1 cellular context compared by ENCODE assay signal in the genomic region with DNA sequence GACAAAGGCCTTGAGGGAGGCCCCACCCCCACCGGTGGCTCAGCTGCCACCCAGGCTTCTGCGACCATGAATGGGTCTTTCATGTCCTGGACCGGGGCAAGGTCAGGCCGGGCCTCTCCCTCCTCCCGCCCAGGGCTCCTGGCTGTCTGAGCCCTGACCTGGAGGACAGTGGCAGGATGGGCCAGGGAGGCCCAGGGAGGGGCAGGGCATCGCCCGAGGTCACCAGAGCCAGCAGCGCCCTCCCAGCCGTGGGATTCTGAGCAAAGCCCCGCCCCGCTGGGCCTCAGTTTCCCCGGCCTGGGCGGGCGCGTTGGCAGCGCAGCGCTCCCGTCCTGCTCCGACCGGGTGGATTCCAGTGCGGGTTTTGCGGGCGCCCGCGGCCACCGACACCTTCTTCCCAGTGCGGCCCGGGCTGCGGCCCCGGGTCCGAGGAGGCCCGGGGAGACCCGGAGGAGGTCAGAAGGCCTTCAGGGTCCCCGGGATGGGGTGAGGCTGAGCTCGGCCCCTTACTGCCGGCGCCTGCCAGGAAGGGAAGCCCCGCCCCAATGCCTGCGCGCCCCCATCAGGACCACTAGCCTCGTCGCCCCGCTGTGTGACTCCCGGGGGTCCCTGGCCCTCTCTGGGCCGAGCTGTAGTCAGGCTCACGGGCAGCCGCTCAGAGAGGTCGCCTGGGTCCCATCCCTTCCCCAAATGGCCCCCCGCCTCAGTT.
TF ChIP-seq lines count a peak whose summit lies in the region.

No MANE protein-coding gene starts in this region.

TF ChIP-seq in HepG2, 621 proteins besides CTCF, POLR2A, EP300 and RAD21 (continued from another document and continues in another):
- TF ChIP-seq, protein P1, sequence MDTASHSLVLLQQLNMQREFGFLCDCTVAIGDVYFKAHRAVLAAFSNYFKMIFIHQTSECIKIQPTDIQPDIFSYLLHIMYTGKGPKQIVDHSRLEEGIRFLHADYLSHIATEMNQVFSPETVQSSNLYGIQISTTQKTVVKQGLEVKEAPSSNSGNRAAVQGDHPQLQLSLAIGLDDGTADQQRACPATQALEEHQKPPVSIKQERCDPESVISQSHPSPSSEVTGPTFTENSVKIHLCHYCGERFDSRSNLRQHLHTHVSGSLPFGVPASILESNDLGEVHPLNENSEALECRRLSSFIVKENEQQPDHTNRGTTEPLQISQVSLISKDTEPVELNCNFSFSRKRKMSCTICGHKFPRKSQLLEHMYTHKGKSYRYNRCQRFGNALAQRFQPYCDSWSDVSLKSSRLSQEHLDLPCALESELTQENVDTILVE (CRISPR knock-in tag; IDR thresholded peaks at IDR 0.05), result no peak; the same call in 1 of the 2 replicates
- TF ChIP-seq ZNF788 (CRISPR knock-in tag; IDR thresholded peaks at IDR 0.05; ENCODE audit: borderline replicate concordance), result peak; percentile 74; the same call in 1 of the 2 replicates
- TF ChIP-seq ZFP90 (CRISPR knock-in tag; IDR thresholded peaks at IDR 0.05; ENCODE audit: borderline replicate concordance), result peak; percentile 70; the same call in 1 of the 2 replicates
- TF ChIP-seq, protein P2, sequence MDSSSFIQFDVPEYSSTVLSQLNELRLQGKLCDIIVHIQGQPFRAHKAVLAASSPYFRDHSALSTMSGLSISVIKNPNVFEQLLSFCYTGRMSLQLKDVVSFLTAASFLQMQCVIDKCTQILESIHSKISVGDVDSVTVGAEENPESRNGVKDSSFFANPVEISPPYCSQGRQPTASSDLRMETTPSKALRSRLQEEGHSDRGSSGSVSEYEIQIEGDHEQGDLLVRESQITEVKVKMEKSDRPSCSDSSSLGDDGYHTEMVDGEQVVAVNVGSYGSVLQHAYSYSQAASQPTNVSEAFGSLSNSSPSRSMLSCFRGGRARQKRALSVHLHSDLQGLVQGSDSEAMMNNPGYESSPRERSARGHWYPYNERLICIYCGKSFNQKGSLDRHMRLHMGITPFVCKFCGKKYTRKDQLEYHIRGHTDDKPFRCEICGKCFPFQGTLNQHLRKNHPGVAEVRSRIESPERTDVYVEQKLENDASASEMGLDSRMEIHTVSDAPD (CRISPR knock-in tag; IDR thresholded peaks at IDR 0.05), result no peak
- TF ChIP-seq, protein P3, sequence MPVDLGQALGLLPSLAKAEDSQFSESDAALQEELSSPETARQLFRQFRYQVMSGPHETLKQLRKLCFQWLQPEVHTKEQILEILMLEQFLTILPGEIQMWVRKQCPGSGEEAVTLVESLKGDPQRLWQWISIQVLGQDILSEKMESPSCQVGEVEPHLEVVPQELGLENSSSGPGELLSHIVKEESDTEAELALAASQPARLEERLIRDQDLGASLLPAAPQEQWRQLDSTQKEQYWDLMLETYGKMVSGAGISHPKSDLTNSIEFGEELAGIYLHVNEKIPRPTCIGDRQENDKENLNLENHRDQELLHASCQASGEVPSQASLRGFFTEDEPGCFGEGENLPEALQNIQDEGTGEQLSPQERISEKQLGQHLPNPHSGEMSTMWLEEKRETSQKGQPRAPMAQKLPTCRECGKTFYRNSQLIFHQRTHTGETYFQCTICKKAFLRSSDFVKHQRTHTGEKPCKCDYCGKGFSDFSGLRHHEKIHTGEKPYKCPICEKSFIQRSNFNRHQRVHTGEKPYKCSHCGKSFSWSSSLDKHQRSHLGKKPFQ (CRISPR knock-in tag; IDR thresholded peaks at IDR 0.05; ENCODE audit: insufficient replicate concordance), result peak; percentile 42
- 0 out of 2 replicates have a peak, but pooled peaks have one; percentile 43 for TF ChIP-seq GTF3A (CRISPR knock-in tag; conservative IDR thresholded peaks at IDR 0.05)
- TF ChIP-seq CBX2 (IDR thresholded peaks at IDR 0.05; ENCODE audit: low read depth, low read length), result no peak
- TF ChIP-seq CBX2 (CRISPR knock-in tag; IDR thresholded peaks at IDR 0.05; ENCODE audit: low read depth), result no peak
- peak; percentile 29; the same call in 1 of the 2 replicates for TF ChIP-seq NFKBIZ (CRISPR knock-in tag; IDR thresholded peaks at IDR 0.05)
- no peak for TF ChIP-seq FOXP1 (IDR thresholded peaks at IDR 0.05)
- TF ChIP-seq FOXP1 (CRISPR knock-in tag; IDR thresholded peaks at IDR 0.05), result peak; percentile 66
- 0 out of 2 replicates have a peak, but pooled peaks have one; percentile 3 for TF ChIP-seq ZNF446 (CRISPR knock-in tag; IDR thresholded peaks at IDR 0.05)
- TF ChIP-seq CAMTA2 (CRISPR knock-in tag; IDR thresholded peaks at IDR 0.05; ENCODE audit: borderline replicate concordance), result peak; percentile 82; the same call in 1 of the 2 replicates
- no peak for TF ChIP-seq CREB1 (IDR thresholded peaks at IDR 0.05)
- TF ChIP-seq CREB1 (CRISPR knock-in tag; IDR thresholded peaks at IDR 0.05), result no peak
- TF ChIP-seq ZNF564 (CRISPR knock-in tag; IDR thresholded peaks at IDR 0.05), result no peak; the same call in 1 of the 2 replicates
- TF ChIP-seq, protein P4, sequence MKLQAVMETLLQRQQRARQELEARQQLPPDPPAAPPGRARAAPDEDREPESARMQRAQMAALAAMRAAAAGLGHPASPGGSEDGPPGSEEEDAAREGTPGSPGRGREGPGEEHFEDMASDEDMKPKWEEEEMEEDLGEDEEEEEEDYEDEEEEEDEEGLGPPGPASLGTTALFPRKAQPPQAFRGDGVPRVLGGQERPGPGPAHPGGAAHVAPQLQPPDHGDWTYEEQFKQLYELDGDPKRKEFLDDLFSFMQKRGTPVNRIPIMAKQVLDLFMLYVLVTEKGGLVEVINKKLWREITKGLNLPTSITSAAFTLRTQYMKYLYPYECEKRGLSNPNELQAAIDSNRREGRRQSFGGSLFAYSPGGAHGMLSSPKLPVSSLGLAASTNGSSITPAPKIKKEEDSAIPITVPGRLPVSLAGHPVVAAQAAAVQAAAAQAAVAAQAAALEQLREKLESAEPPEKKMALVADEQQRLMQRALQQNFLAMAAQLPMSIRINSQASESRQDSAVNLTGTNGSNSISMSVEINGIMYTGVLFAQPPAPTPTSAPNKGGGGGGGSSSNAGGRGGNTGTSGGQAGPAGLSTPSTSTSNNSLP (IDR thresholded peaks at IDR 0.05; ENCODE audit: low read depth, low read length), result no peak
- TF ChIP-seq HOXA5 (CRISPR knock-in tag; IDR thresholded peaks at IDR 0.05), result 0 out of 2 replicates have a peak, but pooled peaks have one; percentile 58
- TF ChIP-seq, protein P5, sequence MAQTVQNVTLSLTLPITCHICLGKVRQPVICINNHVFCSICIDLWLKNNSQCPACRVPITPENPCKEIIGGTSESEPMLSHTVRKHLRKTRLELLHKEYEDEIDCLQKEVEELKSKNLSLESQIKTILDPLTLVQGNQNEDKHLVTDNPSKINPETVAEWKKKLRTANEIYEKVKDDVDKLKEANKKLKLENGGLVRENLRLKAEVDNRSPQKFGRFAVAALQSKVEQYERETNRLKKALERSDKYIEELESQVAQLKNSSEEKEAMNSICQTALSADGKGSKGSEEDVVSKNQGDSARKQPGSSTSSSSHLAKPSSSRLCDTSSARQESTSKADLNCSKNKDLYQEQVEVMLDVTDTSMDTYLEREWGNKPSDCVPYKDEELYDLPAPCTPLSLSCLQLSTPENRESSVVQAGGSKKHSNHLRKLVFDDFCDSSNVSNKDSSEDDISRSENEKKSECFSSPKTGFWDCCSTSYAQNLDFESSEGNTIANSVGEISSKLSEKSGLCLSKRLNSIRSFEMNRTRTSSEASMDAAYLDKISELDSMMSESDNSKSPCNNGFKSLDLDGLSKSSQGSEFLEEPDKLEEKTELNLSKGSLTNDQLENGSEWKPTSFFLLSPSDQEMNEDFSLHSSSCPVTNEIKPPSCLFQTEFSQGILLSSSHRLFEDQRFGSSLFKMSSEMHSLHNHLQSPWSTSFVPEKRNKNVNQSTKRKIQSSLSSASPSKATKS (CRISPR knock-in tag; IDR thresholded peaks at IDR 0.05), result no peak
- no peak for TF ChIP-seq ZBTB8A (CRISPR knock-in tag; IDR thresholded peaks at IDR 0.05; ENCODE audit: borderline replicate concordance, low read depth)
- TF ChIP-seq, protein P6, sequence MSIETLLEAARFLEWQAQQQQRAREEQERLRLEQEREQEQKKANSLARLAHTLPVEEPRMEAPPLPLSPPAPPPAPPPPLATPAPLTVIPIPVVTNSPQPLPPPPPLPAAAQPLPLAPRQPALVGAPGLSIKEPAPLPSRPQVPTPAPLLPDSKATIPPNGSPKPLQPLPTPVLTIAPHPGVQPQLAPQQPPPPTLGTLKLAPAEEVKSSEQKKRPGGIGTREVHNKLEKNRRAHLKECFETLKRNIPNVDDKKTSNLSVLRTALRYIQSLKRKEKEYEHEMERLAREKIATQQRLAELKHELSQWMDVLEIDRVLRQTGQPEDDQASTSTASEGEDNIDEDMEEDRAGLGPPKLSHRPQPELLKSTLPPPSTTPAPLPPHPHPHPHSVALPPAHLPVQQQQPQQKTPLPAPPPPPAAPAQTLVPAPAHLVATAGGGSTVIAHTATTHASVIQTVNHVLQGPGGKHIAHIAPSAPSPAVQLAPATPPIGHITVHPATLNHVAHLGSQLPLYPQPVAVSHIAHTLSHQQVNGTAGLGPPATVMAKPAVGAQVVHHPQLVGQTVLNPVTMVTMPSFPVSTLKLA (IDR thresholded peaks at IDR 0.05), result no peak
- no peak for TF ChIP-seq ATRX (CRISPR knock-in tag; IDR thresholded peaks at IDR 0.05; ENCODE audit: borderline replicate concordance)
- peak; percentile 60; the same call in 1 of the 2 replicates for TF ChIP-seq TCF7 (IDR thresholded peaks at IDR 0.05; ENCODE audit: low read depth)
- TF ChIP-seq ZNF10 (CRISPR knock-in tag; IDR thresholded peaks at IDR 0.05; ENCODE audit: borderline replicate concordance, low read depth), result no peak
- TF ChIP-seq KMT2B (CRISPR knock-in tag; IDR thresholded peaks at IDR 0.05), result peak; percentile 42
- TF ChIP-seq ZNF33A (CRISPR knock-in tag; IDR thresholded peaks at IDR 0.05; ENCODE audit: borderline replicate concordance), result no peak
- TF ChIP-seq EHMT2 (IDR thresholded peaks at IDR 0.05; ENCODE audit: borderline replicate concordance, low read depth, low read length), result no peak
- 0 out of 2 replicates have a peak, but pooled peaks have one; percentile 34 for TF ChIP-seq ZNF678 (CRISPR knock-in tag; IDR thresholded peaks at IDR 0.05)
- TF ChIP-seq NR2F1 (CRISPR knock-in tag; IDR thresholded peaks at IDR 0.05), result peak; percentile 89 to 94
- 0 out of 2 replicates have a peak, but pooled peaks have one; percentile 43 for TF ChIP-seq EED (CRISPR knock-in tag; IDR thresholded peaks at IDR 0.05)
- TF ChIP-seq PHF21A (CRISPR knock-in tag; IDR thresholded peaks at IDR 0.05), result peak; percentile 90
- no peak for TF ChIP-seq CENPX (CRISPR knock-in tag; IDR thresholded peaks at IDR 0.05)
- TF ChIP-seq CREM (IDR thresholded peaks at IDR 0.05), result peak; percentile 47; the same call in 1 of the 2 replicates
- TF ChIP-seq CREM (CRISPR knock-in tag; IDR thresholded peaks at IDR 0.05), result no peak
- TF ChIP-seq, protein P7, sequence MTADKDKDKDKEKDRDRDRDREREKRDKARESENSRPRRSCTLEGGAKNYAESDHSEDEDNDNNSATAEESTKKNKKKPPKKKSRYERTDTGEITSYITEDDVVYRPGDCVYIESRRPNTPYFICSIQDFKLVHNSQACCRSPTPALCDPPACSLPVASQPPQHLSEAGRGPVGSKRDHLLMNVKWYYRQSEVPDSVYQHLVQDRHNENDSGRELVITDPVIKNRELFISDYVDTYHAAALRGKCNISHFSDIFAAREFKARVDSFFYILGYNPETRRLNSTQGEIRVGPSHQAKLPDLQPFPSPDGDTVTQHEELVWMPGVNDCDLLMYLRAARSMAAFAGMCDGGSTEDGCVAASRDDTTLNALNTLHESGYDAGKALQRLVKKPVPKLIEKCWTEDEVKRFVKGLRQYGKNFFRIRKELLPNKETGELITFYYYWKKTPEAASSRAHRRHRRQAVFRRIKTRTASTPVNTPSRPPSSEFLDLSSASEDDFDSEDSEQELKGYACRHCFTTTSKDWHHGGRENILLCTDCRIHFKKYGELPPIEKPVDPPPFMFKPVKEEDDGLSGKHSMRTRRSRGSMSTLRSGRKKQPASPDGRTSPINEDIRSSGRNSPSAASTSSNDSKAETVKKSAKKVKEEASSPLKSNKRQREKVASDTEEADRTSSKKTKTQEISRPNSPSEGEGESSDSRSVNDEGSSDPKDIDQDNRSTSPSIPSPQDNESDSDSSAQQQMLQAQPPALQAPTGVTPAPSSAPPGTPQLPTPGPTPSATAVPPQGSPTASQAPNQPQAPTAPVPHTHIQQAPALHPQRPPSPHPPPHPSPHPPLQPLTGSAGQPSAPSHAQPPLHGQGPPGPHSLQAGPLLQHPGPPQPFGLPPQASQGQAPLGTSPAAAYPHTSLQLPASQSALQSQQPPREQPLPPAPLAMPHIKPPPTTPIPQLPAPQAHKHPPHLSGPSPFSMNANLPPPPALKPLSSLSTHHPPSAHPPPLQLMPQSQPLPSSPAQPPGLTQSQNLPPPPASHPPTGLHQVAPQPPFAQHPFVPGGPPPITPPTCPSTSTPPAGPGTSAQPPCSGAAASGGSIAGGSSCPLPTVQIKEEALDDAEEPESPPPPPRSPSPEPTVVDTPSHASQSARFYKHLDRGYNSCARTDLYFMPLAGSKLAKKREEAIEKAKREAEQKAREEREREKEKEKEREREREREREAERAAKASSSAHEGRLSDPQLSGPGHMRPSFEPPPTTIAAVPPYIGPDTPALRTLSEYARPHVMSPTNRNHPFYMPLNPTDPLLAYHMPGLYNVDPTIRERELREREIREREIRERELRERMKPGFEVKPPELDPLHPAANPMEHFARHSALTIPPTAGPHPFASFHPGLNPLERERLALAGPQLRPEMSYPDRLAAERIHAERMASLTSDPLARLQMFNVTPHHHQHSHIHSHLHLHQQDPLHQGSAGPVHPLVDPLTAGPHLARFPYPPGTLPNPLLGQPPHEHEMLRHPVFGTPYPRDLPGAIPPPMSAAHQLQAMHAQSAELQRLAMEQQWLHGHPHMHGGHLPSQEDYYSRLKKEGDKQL (CRISPR knock-in tag; IDR thresholded peaks at IDR 0.05; ENCODE audit: low read depth), result no peak
- TF ChIP-seq, protein P8, sequence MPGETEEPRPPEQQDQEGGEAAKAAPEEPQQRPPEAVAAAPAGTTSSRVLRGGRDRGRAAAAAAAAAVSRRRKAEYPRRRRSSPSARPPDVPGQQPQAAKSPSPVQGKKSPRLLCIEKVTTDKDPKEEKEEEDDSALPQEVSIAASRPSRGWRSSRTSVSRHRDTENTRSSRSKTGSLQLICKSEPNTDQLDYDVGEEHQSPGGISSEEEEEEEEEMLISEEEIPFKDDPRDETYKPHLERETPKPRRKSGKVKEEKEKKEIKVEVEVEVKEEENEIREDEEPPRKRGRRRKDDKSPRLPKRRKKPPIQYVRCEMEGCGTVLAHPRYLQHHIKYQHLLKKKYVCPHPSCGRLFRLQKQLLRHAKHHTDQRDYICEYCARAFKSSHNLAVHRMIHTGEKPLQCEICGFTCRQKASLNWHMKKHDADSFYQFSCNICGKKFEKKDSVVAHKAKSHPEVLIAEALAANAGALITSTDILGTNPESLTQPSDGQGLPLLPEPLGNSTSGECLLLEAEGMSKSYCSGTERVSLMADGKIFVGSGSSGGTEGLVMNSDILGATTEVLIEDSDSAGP (CRISPR knock-in tag; IDR thresholded peaks at IDR 0.05; ENCODE audit: borderline replicate concordance), result peak; percentile 58; the same call in 1 of the 2 replicates
- TF ChIP-seq ZNF230 (CRISPR knock-in tag; IDR thresholded peaks at IDR 0.05), result peak; percentile 37; the same call in 1 of the 2 replicates
- TF ChIP-seq, protein P9, sequence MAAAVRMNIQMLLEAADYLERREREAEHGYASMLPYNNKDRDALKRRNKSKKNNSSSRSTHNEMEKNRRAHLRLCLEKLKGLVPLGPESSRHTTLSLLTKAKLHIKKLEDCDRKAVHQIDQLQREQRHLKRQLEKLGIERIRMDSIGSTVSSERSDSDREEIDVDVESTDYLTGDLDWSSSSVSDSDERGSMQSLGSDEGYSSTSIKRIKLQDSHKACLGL (CRISPR knock-in tag; IDR thresholded peaks at IDR 0.05), result peak; percentile 72; the same call in 1 of the 2 replicates
- no peak for TF ChIP-seq TCF12 (IDR thresholded peaks at IDR 0.05)
- TF ChIP-seq TCF12 (CRISPR knock-in tag; IDR thresholded peaks at IDR 0.05), result peak; percentile 92
- 0 out of 2 replicates have a peak, but pooled peaks have one; percentile 49 for TF ChIP-seq ZNF234 (CRISPR knock-in tag; conservative IDR thresholded peaks at IDR 0.05)
- TF ChIP-seq HNRNPK (IDR thresholded peaks at IDR 0.05; ENCODE audit: low read depth, low read length, poor library complexity, severe bottlenecking), result peak; percentile 54
